8 cellular contexts compared by ENCODE assay signal in genomic region chr4:2009651-2010233, GRCh38. TPM values are rescaled to one million over a fixed set of nuclear protein-coding genes. Genes with fewer than 3 reads are reported as not detected.
DNase-seq lines count a peak whose midpoint lies in the region; ATAC-seq and TF ChIP-seq lines count a peak whose summit lies in the region.

No MANE protein-coding gene starts in this region.

- H3K27ac ChIP-seq in H9 (ENCODE audit: insufficient read length, low read depth, low read length) = no peak overlapping the region
- H3K27ac ChIP-seq in dorsolateral prefrontal cortex = peak overlapping the region; percentile 92 to 100 (median 99)
- peak overlapping the region; percentile 91 to 99 (median 99) for H3K27ac ChIP-seq in right lobe of liver

- peaks cover 7% of the 10 kb centered on the region for H3K23me2 ChIP-seq in H9 (ENCODE audit: insufficient read length, low read depth, low read length, poor library complexity, severe bottlenecking)

- H3K14ac ChIP-seq in H9 (ENCODE audit: insufficient read depth, low read length) = no peak overlapping the region

- H3K9me3 ChIP-seq in H9 (ENCODE audit: control insufficient read depth, low read depth, low read length) = no peaks in the 10 kb centered on the region
- no peaks in the 10 kb centered on the region for H3K9me3 ChIP-seq in right lobe of liver

- H3K4me3 ChIP-seq in dorsolateral prefrontal cortex (peak overlapping the region; percentile 61 to 99 (median 95)), right lobe of liver (peak overlapping the region; percentile 78 to 92 (median 88))

- H3K18ac ChIP-seq in H9 (ENCODE audit: insufficient read length, low read depth, low read length) = no peak overlapping the region

- no peak for TF ChIP-seq POLR2A in right lobe of liver (IDR thresholded peaks at IDR 0.05)

- H3K36me3 Mint-ChIP-seq in H9 (ENCODE audit: insufficient read depth in 1 of 3, low read depth in 3 of 3) = peaks cover 10 to 23% (median 16%) of the 10 kb centered on the region in 3 experiments; a peak in 5 of 7 replicates

- H3K4me2 ChIP-seq in H9 (ENCODE audit: insufficient read depth, insufficient read length, low read length) = peak overlapping the region; percentile 7

- no peak overlapping the region for H3K9ac ChIP-seq in H9 (ENCODE audit: extremely low read depth, insufficient read length, low read length)

- WGBS in H9 (ENCODE audit: extremely low coverage, insufficient read length, low lambda C conversion rate) = no CpG with 5 or more reads among the region's 23 CpGs
- 1% methylated on average over 20 of the region's 23 CpGs for WGBS in right lobe of liver (ENCODE audit: insufficient coverage, low coverage, low lambda C conversion rate, missing lambda C conversion rate)

- no peak overlapping the region for H2BK120ac ChIP-seq in H9 (ENCODE audit: low read depth, low read length, poor library complexity, severe bottlenecking)

- H2AK5ac ChIP-seq in H9 (ENCODE audit: insufficient read length, low read length) = no peak overlapping the region

- no peak overlapping the region for H2BK15ac ChIP-seq in H9 (ENCODE audit: low read depth, low read length)

- peak; percentile 59 to 69 (median 64) for ATAC-seq in right lobe of liver
- ATAC-seq in HG03025 (IDR thresholded peaks at IDR 0.05; ENCODE audit: low FRiP score, unreplicated experiment) = no peak

- peaks cover 22% of the 10 kb centered on the region; the same call in 1 of the 2 replicates for H3K79me2 ChIP-seq in H9 (ENCODE audit: insufficient read depth, low read length)

- DNase-seq in COLO829 (ENCODE audit: low spot score) (peak; percentile 58), H9 (peak; percentile 67), NCI-H2227 (lab: John Stamatoyannopoulos, UW; ENCODE audit: unreplicated experiment) (peak; percentile 58), dorsolateral prefrontal cortex (peak in 7 of 10 donors; percentile 27 to 63 (median 57)), right lobe of liver (peak; percentile 78 to 84 (median 84))
- peak; percentile 42 for DNase-seq in activated CD4-positive, alpha-beta T cell treated with anti-CD3 and anti-CD28 coated beads, Interleukin-2, amount 50 U/mL, for 1 hour
- DNase-seq in stimulated activated CD4-positive, alpha-beta T cell treated with anti-CD3 and anti-CD28 coated beads, TNF-alpha, amount 100 ng/mL, for 4 hours (ENCODE audit: low read depth in 3 of 3) = peak; percentile 11 to 20 (median 13)

- H4K5ac ChIP-seq in H9 (ENCODE audit: insufficient read length, low read depth, low read length) = no peak overlapping the region

- H3K79me1 ChIP-seq in H9 (ENCODE audit: insufficient read depth, low read depth, low read length, poor library complexity, severe bottlenecking) = peaks cover 10% of the 10 kb centered on the region

- no peak overlapping the region for H2BK20ac ChIP-seq in H9 (ENCODE audit: low read depth, low read length, poor library complexity, severe bottlenecking)

- TF ChIP-seq CTCF in H9 (conservative IDR thresholded peaks at IDR 0.05) = peak; percentile 47
- peak in 6 of 56 donors; percentile 6 to 40 (median 18) for TF ChIP-seq CTCF in dorsolateral prefrontal cortex (IDR thresholded peaks at IDR 0.05 in 54 of 56, conservative IDR thresholded peaks at IDR 0.05 in 2 of 56; ENCODE audit: low read depth in 1 of 56, partially characterized antibody in 56 of 56)
- TF ChIP-seq CTCF in right lobe of liver (IDR thresholded peaks at IDR 0.05) = peak in 2 of 4 donors; percentile 18 to 25

- no peak overlapping the region for H2AFZ ChIP-seq in H9 (ENCODE audit: low read length)

- peaks cover 13 to 17% of the 10 kb centered on the region in 2 experiments for H3K4me1 Mint-ChIP-seq in H9

- H3K9me3 Mint-ChIP-seq in H9 = no peaks in the 10 kb centered on the region

- H3K23ac ChIP-seq in H9 (ENCODE audit: insufficient read length, low read depth, low read length) = no peak overlapping the region

- no peak overlapping the region for H2BK12ac ChIP-seq in H9 (ENCODE audit: insufficient read length, low read depth, low read length)

- H3K4me3 Mint-ChIP-seq in H9 = peak overlapping the region; percentile 81 to 87

- intact Hi-C loops in dorsolateral prefrontal cortex (cut with DNase I) = loop anchor here (1.0 to 10.0 kb wide), 7 partner anchors 33 to 955 kb away; partner anchors contain the start of genes GRK4 (in 1 of the 2), HAUS3 (in 1 of the 2), LETM1 (in 1 of the 2) and MXD4 (in 1 of the 2)
- intact Hi-C loops in right lobe of liver (cut with DNase I) = no loop called here

- H4K91ac ChIP-seq in H9 (ENCODE audit: insufficient read length, low read depth, low read length) = no peak overlapping the region

- H3K4me1 ChIP-seq in H9 (ENCODE audit: insufficient read depth, low read length) (no peaks in the 10 kb centered on the region), right lobe of liver (peaks cover 0 to 14% (median 2%) of the 10 kb centered on the region in 4 donors)

- peaks cover 20% of the 10 kb centered on the region for H3K27me3 Mint-ChIP-seq in H9 (ENCODE audit: low read depth)

- H3K27me3 ChIP-seq in H9 (ENCODE audit: insufficient read depth, low read length) (no peaks in the 10 kb centered on the region), dorsolateral prefrontal cortex (no peaks in the 10 kb centered on the region), right lobe of liver (no peaks in the 10 kb centered on the region)

- H2BK5ac ChIP-seq in H9 (ENCODE audit: insufficient read length, low read length) = no peak overlapping the region

- H4K20me1 ChIP-seq in H9 (ENCODE audit: control insufficient read depth, insufficient read depth, insufficient read length) = no peaks in the 10 kb centered on the region

- H3T11ph ChIP-seq in H9 (ENCODE audit: low read length) = no peak overlapping the region

- no peaks in the 10 kb centered on the region for H3K36me3 ChIP-seq in right lobe of liver

- no peak overlapping the region for H3K4ac ChIP-seq in H9 (ENCODE audit: low read depth, low read length)

- no peak overlapping the region for H4K8ac ChIP-seq in H9 (replicated peaks; ENCODE audit: insufficient read length, low read depth, low read length)

- H3K27ac Mint-ChIP-seq in H9 = peak overlapping the region in 1 of 3 experiments; percentile 64; a peak in 1 of 7 replicates

- no peak overlapping the region for H3K56ac ChIP-seq in H9 (ENCODE audit: insufficient read length, low read depth, low read length)

RNA-seq across cellular contexts. Expression of gene NELFA, which starts 1.0 kb away (rescaled TPM):
- total RNA-seq in H9 (2021) = 54.0 and 55.0 TPM in 2 replicates
- 10 to 100 TPM; 31.6 to 76.1 (median 48.7) TPM for total RNA-seq in dorsolateral prefrontal cortex
- total RNA-seq in right lobe of liver = 10 to 100 TPM in 2 of 6 experiments, 1 to 10 TPM in 4; 6.6 to 14.7 (median 8.7) TPM

RNA-seq across cellular contexts. Expression of gene NAT8L, which starts 49.4 kb away (rescaled TPM):
- 13.9 and 14.7 TPM in 2 replicates for total RNA-seq in H9 (2021)
- 100 to 1,000 TPM in 119 of 120 experiments, 10 to 100 TPM in 1; 89.4 to 267 (median 170) TPM for total RNA-seq in dorsolateral prefrontal cortex
- total RNA-seq in right lobe of liver = under 1 TPM in 2 of 6 experiments, not detected in 4; 0.02 to 0.05 TPM

Comparison
In these comparisons a context has a peak if more than half of its experiments do, and no peak if none do; other contexts are left out.
1. DNase-seq: peak in every context shown above with its lines; median percentile 84 in right lobe of liver; 67 in H9; 58 in COLO829; 58 in NCI-H2227; 57 in dorsolateral prefrontal cortex; 42 in activated CD4-positive, alpha-beta T cell treated with anti-CD3 and anti-CD28 coated beads, Interleukin-2, amount 50 U/mL, for 1 hour; 13 in stimulated activated CD4-positive, alpha-beta T cell treated with anti-CD3 and anti-CD28 coated beads, TNF-alpha, amount 100 ng/mL, for 4 hours.
2. RNA of gene NAT8L, which starts 49.4 kb away (total RNA-seq): 89.4 to 267 TPM in dorsolateral prefrontal cortex and 13.9 to 14.7 TPM in H9; 0.02 to 0.05 TPM in right lobe of liver; every median in the first group is over 10 times any median in the second.
3. intact Hi-C loops: an anchor here in dorsolateral prefrontal cortex (1.0 to 10.0 kb wide); none called in right lobe of liver.